In the genomic region with DNA sequence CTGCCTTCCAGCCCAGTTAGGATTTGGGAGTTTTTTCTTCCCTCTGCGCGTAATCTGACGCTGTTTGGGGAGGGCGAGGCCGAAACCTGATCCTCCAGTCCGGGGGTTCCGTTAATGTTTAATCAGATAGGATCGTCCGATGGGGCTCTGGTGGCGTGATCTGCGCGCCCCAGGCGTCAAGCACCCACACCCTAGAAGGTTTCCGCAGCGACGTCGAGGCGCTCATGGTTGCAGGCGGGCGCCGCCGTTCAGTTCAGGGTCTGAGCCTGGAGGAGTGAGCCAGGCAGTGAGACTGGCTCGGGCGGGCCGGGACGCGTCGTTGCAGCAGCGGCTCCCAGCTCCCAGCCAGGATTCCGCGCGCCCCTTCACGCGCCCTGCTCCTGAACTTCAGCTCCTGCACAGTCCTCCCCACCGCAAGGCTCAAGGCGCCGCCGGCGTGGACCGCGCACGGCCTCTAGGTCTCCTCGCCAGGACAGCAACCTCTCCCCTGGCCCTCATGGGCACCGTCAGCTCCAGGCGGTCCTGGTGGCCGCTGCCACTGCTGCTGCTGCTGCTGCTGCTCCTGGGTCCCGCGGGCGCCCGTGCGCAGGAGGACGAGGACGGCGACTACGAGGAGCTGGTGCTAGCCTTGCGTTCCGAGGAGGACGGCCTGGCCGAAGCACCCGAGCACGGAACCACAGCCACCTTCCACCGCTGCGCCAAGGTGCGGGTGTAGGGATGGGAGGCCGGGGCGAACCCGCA, we compare ENCODE assay signal across 9 cellular contexts. TPM values are rescaled to one million over a fixed set of nuclear protein-coding genes. Genes with fewer than 3 reads are reported as not detected.
A peak's percentile ranks its signal among the peaks of the same experiment; 100 is the strongest.
DNase-seq lines count a peak whose midpoint lies in the region; ATAC-seq, FAIRE-seq and TF ChIP-seq lines count a peak whose summit lies in the region.
"Had no signal": no experiment of that assay in that cellular context is flagged by ENCODE, and none has a peak within 500 bp of the region (broad histone marks: within the 10 kb centered on the region; RNA-seq: fewer than 3 reads in every experiment).

A gene (plus strand): TSS at position 207 of the 741 bp plus-strand sequence. CDS start 290 bp downstream, at position 497.

- DNase-seq in ELF-1 (ENCODE audit: low read depth, low spot score) = peak; percentile 82
- DNase-seq in OCI-M1 (lab: John Stamatoyannopoulos, UW) = peak; percentile 71
- peak; percentile 21 for DNase-seq in fibroblast of villous mesenchyme (ENCODE audit: low read depth)
- peak; percentile 93 for DNase-seq in osteoblast (ENCODE audit: insufficient read length, low spot score, missing footprints)
- no peak for DNase-seq in activated effector memory CD4-positive, alpha-beta T cell treated with anti-CD3 and anti-CD28 coated beads, Interleukin-2, amount 50 U/mL, for 16 hours
- DNase-seq in GM12892 (ENCODE audit: insufficient read length) = no peak
- DNase-seq in NAMALWA (ENCODE audit: low spot score) = no peak
- DNase-seq: NCI-H1092 treated with DMSO at 0.1 percent for 48 hours had no signal

- no peak for TF ChIP-seq POLR2A in GM12892 (IDR thresholded peaks at IDR 0.05; ENCODE audit: low read depth, low read length)

- ATAC-seq in GM18867 (IDR thresholded peaks at IDR 0.05; ENCODE audit: unreplicated experiment) = no peak

- no peaks in the 10 kb centered on the region for H3K79me2 ChIP-seq in osteoblast (ENCODE audit: insufficient read depth, low read length)

- no peak within 1 kb of the TSS for H3K4me2 ChIP-seq in osteoblast (ENCODE audit: insufficient read depth, low read length)

- no peaks in the 10 kb centered on the region for H3K36me3 ChIP-seq in osteoblast (ENCODE audit: insufficient read depth, low read length)

- FAIRE-seq in GM12892 (lab: Jason Lieb, UNC) = no peak

- peaks cover 77% of the 10 kb centered on the region for H3K27me3 ChIP-seq in osteoblast (ENCODE audit: insufficient read depth, low read length)

- no peak within 1 kb of the TSS for H3K27ac ChIP-seq in osteoblast (ENCODE audit: low read depth, low read length)

- H2AFZ ChIP-seq in osteoblast (ENCODE audit: low read length) = peak within 1 kb of the TSS; percentile 2

- H3K4me3 ChIP-seq in fibroblast of villous mesenchyme (ENCODE audit: low read depth, low read length) (peak within 1 kb of the TSS; percentile 30), osteoblast (ENCODE audit: insufficient read depth, low read length) (peak within 1 kb of the TSS; percentile 3)

- TF ChIP-seq CTCF in fibroblast of villous mesenchyme (IDR thresholded peaks at IDR 0.05; ENCODE audit: insufficient read depth, low read depth, low read length) (no peak), osteoblast (IDR thresholded peaks at IDR 0.05; ENCODE audit: extremely low read depth, low read depth, low read length) (no peak)

- no peaks in the 10 kb centered on the region for H3K4me1 ChIP-seq in osteoblast (ENCODE audit: insufficient read depth, low read length)

- no peaks in the 10 kb centered on the region for H3K9me3 ChIP-seq in osteoblast (ENCODE audit: low read depth, low read length)

- H4K20me1 ChIP-seq in osteoblast (ENCODE audit: insufficient read depth, low read length) = no peaks in the 10 kb centered on the region

RNA-seq across cellular contexts. Expression of the gene that starts here (rescaled TPM):
- total RNA-seq in fibroblast of villous mesenchyme = 2.6 and 9.1 TPM in 2 replicates
- total RNA-seq in osteoblast = 3.5 and 6.5 TPM in 2 replicates
- not detected for polyA plus RNA-seq in GM12892 (2012; ENCODE audit: missing spikeins)

Comparison
In these comparisons a context has a peak if more than half of its experiments do, and no peak if none do; other contexts are left out.
1. DNase-seq: peak in ELF-1 (single experiment), OCI-M1 (single experiment), fibroblast of villous mesenchyme (single experiment) and osteoblast (single experiment); none in activated effector memory CD4-positive, alpha-beta T cell treated with anti-CD3 and anti-CD28 coated beads, Interleukin-2, amount 50 U/mL, for 16 hours (single experiment), GM12892 (single experiment) and NAMALWA (single experiment).